ENCODE assay signal across 9 cellular contexts in the genomic region with DNA sequence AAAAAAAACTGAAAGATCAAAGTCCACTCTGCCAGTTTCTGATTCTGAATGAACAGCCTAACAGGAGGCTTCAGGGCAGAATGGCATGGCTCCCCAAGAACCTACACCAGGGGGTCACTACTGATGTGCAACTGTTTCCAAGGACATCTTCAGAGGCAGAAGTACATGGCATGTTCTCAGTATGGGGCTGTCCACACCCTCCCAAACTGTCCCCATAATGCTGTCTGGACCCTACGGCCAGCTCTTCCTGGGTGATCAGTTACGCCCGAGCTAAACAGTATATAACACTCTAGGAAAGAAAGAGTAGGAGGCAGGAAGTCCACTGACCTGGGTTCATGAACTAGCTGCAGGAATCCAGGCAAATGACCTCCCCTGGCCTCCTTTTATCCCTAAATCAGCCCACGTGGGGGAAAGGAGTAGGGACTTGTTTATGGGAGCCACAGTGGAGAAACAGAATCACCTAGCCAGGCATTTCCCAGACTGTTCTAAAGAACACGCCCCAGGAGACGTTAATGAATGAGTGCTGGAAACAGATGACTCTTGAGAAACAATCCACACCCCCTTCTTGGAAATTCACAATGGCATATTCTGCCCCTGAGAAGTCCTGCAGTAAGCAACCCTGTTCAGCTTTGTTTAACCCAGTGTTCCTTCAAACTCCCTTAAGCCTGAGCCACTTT. TPM values are rescaled to one million over a fixed set of nuclear protein-coding genes. Genes with fewer than 3 reads are reported as not detected.
DNase-seq lines count a peak whose midpoint lies in the region; ATAC-seq and TF ChIP-seq lines count a peak whose summit lies in the region.
"Had no signal": no experiment of that assay in that cellular context is flagged by ENCODE, and none has a peak within 500 bp of the region (broad histone marks: within the 10 kb centered on the region; RNA-seq: fewer than 3 reads in every experiment).

No MANE protein-coding gene starts in this region.

- H3K27me3 ChIP-seq in upper lobe of left lung = no peaks in the 10 kb centered on the region

- CTCF ChIA-PET in activated naive CD4-positive, alpha-beta T cell treated with anti-CD3 and anti-CD28 coated beads for 36 hours (lab: Charles Lee) = interaction anchor here (1.0 to 12.5 kb wide), 7 partner anchors 10 to 106 kb away, joined by 3 to 214 read pairs (median 8); a partner anchor contains a TSS

- 23 to 54% methylated on average over 4 to 6 of the region's 6 CpGs for WGBS in upper lobe of left lung, 2 donors

- intact Hi-C loops in activated naive CD4-positive, alpha-beta T cell treated with anti-CD3 and anti-CD28 coated beads for 36 hours (cut with micrococcal nuclease) = loop anchor here (5.0 to 10.0 kb wide), 2 partner anchors 78 to 965 kb away; a partner anchor contains a TSS

- peaks cover 1% of the 10 kb centered on the region for H3K36me3 Mint-ChIP-seq in activated naive CD4-positive, alpha-beta T cell treated with anti-CD3 and anti-CD28 coated beads for 36 hours (ENCODE audit: low read depth)
- peaks cover 20% of the 10 kb centered on the region for H3K36me3 Mint-ChIP-seq in central memory CD8-positive, alpha-beta T cell (ENCODE audit: insufficient read depth)
- H3K36me3 Mint-ChIP-seq in mesothelial cell of epicardium = no peaks in the 10 kb centered on the region

- H3K4me1 ChIP-seq in upper lobe of left lung = peaks cover 74 to 94% (median 88%) of the 10 kb centered on the region in 4 donors

- H3K9me3 ChIP-seq in upper lobe of left lung = no peaks in the 10 kb centered on the region

- ATAC-seq in central memory CD8-positive, alpha-beta T cell (replicated peaks; ENCODE audit: extremely low read depth, poor library complexity, severe bottlenecking) = no peak
- no peak for ATAC-seq in upper lobe of left lung (ENCODE audit: low FRiP score in 2 of 2)

- TF ChIP-seq POLR2A in upper lobe of left lung (IDR thresholded peaks at IDR 0.05) = peak in 3 of 4 donors; percentile 18 to 67 (median 23)

- peak overlapping the region; percentile 80 to 97 (median 88) for H3K4me3 ChIP-seq in upper lobe of left lung

- peaks cover 0 to 4% (median 0%) of the 10 kb centered on the region in 4 donors for H3K36me3 ChIP-seq in upper lobe of left lung

- H3K4me1 Mint-ChIP-seq in activated naive CD4-positive, alpha-beta T cell treated with anti-CD3 and anti-CD28 coated beads for 36 hours (ENCODE audit: low read depth) = peaks cover 69% of the 10 kb centered on the region
- peaks cover 78% of the 10 kb centered on the region for H3K4me1 Mint-ChIP-seq in central memory CD8-positive, alpha-beta T cell
- peaks cover 80% of the 10 kb centered on the region for H3K4me1 Mint-ChIP-seq in mesothelial cell of epicardium

- TF ChIP-seq CTCF in mesothelial cell of epicardium (IDR thresholded peaks at IDR 0.05; ENCODE audit: unreplicated experiment) = no peak
- TF ChIP-seq CTCF in upper lobe of left lung (IDR thresholded peaks at IDR 0.05) = no peak

- H3K27ac ChIP-seq in upper lobe of left lung = peak overlapping the region; percentile 97 to 100 (median 99)

- peak; percentile 26 for DNase-seq in activated naive CD4-positive, alpha-beta T cell treated with anti-CD3 and anti-CD28 coated beads for 36 hours
- DNase-seq in activated naive CD4-positive, alpha-beta T cell (lab: John Stamatoyannopoulos, UW) = no peak
- DNase-seq in central memory CD8-positive, alpha-beta T cell (ENCODE audit: low spot score in 2 of 2) = no peak
- DNase-seq in mesothelial cell of epicardium (ENCODE audit: low spot score in 2 of 2, unreplicated experiment in 2 of 2) (no peak), upper lobe of left lung (peak in 1 of 2 donors; percentile 63), D341Med (ENCODE audit: low spot score) (no peak), NCI-H748 treated with DMSO at 0.1 percent for 48 hours (lab: John Stamatoyannopoulos, UW) (no peak)
- no peak for DNase-seq in stimulated activated CD8-positive, alpha-beta memory T cell treated with anti-CD3 and anti-CD28 coated beads, Interleukin-4, amount 100 ng/mL, for 48 hours

- peak overlapping the region; percentile 78 for H3K4me3 Mint-ChIP-seq in activated naive CD4-positive, alpha-beta T cell treated with anti-CD3 and anti-CD28 coated beads for 36 hours
- peak overlapping the region; percentile 81 for H3K4me3 Mint-ChIP-seq in central memory CD8-positive, alpha-beta T cell
- peak overlapping the region; percentile 78 for H3K4me3 Mint-ChIP-seq in mesothelial cell of epicardium

- peak overlapping the region; percentile 94 for H3K27ac Mint-ChIP-seq in activated naive CD4-positive, alpha-beta T cell treated with anti-CD3 and anti-CD28 coated beads for 36 hours
- H3K27ac Mint-ChIP-seq in central memory CD8-positive, alpha-beta T cell (ENCODE audit: low read depth) = peak overlapping the region; percentile 99
- H3K27ac Mint-ChIP-seq in mesothelial cell of epicardium = peak overlapping the region; percentile 97

- no peaks in the 10 kb centered on the region for H3K27me3 Mint-ChIP-seq in activated naive CD4-positive, alpha-beta T cell treated with anti-CD3 and anti-CD28 coated beads for 36 hours (ENCODE audit: low read depth)
- no peaks in the 10 kb centered on the region for H3K27me3 Mint-ChIP-seq in central memory CD8-positive, alpha-beta T cell
- H3K27me3 Mint-ChIP-seq in mesothelial cell of epicardium (ENCODE audit: low read depth) = no peaks in the 10 kb centered on the region

- H3K9me3 Mint-ChIP-seq in activated naive CD4-positive, alpha-beta T cell treated with anti-CD3 and anti-CD28 coated beads for 36 hours = no peaks in the 10 kb centered on the region
- no peaks in the 10 kb centered on the region for H3K9me3 Mint-ChIP-seq in central memory CD8-positive, alpha-beta T cell
- no peaks in the 10 kb centered on the region for H3K9me3 Mint-ChIP-seq in mesothelial cell of epicardium

- TF ChIP-seq EP300 in upper lobe of left lung (IDR thresholded peaks at IDR 0.05) = peak in 3 of 4 donors; percentile 35 to 91 (median 62)

RNA-seq across cellular contexts. Expression of a gene that starts 2.5 kb away (rescaled TPM):
- total RNA-seq in activated naive CD4-positive, alpha-beta T cell treated with anti-CD3 and anti-CD28 coated beads for 36 hours = 10 to 100 TPM; 43.1 to 43.4 TPM
- 74.9 to 82.6 TPM (median 80.7 TPM) in 3 replicates for total RNA-seq in mesothelial cell of epicardium
- total RNA-seq in upper lobe of left lung = 100 to 1,000 TPM; 112 to 359 (median 236) TPM

RNA-seq across cellular contexts. Expression of a gene that starts 19.5 kb away (rescaled TPM):
- total RNA-seq in activated naive CD4-positive, alpha-beta T cell treated with anti-CD3 and anti-CD28 coated beads for 36 hours = 10 to 100 TPM; 20.4 to 21.4 TPM
- total RNA-seq in mesothelial cell of epicardium = 63.2 to 70.4 TPM (median 69.5 TPM) in 3 replicates
- 100 to 1,000 TPM in 2 of 6 donors, 10 to 100 TPM in 4; 69.8 to 153 (median 87.2) TPM for total RNA-seq in upper lobe of left lung

RNA-seq across cellular contexts. Expression of a gene that starts 19.8 kb away (rescaled TPM):
- total RNA-seq in activated naive CD4-positive, alpha-beta T cell treated with anti-CD3 and anti-CD28 coated beads for 36 hours = 10 to 100 TPM; 58.7 to 59.4 TPM
- 66.6 to 67.2 TPM (median 67.1 TPM) in 3 replicates for total RNA-seq in mesothelial cell of epicardium
- 100 to 1,000 TPM in 4 of 6 donors, 10 to 100 TPM in 2; 67.1 to 168 (median 118) TPM for total RNA-seq in upper lobe of left lung

RNA-seq across cellular contexts. Expression of a gene that starts 29.0 kb away (rescaled TPM):
- total RNA-seq in activated naive CD4-positive, alpha-beta T cell treated with anti-CD3 and anti-CD28 coated beads for 36 hours = under 1 TPM in 1 of 2 experiments, not detected in 1; 0.10 TPM
- total RNA-seq in mesothelial cell of epicardium (0.55 to 0.93 TPM (median 0.78 TPM) in 3 replicates), upper lobe of left lung (1 to 10 TPM in 5 of 6 donors, under 1 TPM in 1; 0.33 to 6.4 (median 4.1) TPM)
- total RNA-seq: frontal cortex had no signal
